In the genomic region with DNA sequence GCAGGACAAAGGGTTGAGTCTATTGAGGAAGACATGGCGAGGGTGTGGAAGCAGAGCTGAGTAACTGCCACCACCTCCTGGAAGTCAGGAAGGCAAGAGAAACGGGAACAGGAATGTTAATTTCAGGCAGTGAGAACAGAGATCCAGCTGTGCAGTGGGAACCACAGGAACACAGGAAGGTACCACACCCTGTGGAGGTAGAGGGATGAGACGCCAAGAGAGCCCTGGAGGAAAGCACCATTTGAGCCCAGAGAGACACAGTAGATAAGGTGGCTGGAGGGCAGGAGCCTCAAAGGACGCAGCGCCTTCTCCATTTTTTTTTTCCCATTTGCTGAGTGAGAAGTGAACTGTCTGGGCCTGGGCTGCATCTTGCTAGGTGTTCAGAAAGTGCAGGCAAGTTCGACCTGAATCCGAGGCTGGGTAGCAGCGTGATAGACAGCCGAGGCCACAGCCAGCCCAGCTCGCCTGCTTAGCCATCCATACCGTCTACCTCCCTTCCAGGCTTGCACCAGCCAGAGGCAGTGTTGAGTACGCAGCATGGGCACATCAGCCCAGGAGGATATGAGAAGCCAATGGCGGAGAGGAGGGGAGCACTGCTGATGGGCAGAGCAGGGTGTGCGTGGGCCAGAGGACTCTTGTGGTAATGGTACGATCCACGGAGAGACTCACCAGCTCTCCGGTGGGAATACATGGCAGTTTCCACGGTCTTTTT, we compare ENCODE assay signal across 7 cellular contexts.
A peak's percentile ranks its signal among the peaks of the same experiment; 100 is the strongest.
DNase-seq lines count a peak whose midpoint lies in the region; ATAC-seq, FAIRE-seq and TF ChIP-seq lines count a peak whose summit lies in the region.
"Not testable (repeated sequence)": the region's sequence is repeated elsewhere in the genome, so short reads cannot be mapped to it uniquely, and the experiment has no call there.

No MANE protein-coding gene starts in this region.

- H3K4me1 Mint-ChIP-seq in WTC11, endodermal cell: not testable (repeated sequence)

- not testable (repeated sequence) for H3K4me1 ChIP-seq in K562 (replicated peaks in 1 of 2; ENCODE audit: control insufficient read depth in 2 of 2, insufficient read depth in 2 of 2, low read length in 2 of 2); endodermal cell (ENCODE audit: control insufficient read depth, insufficient read depth, low read length); keratinocyte (ENCODE audit: control insufficient read depth, extremely low read depth, insufficient read depth, low read length)

- not testable (repeated sequence) for H3K4me3 ChIP-seq in K562; endodermal cell (ENCODE audit: low read length); keratinocyte (ENCODE audit: control insufficient read depth in 2 of 3, extremely low read depth in 1 of 3, insufficient read depth in 2 of 3, low read depth in 1 of 3, low read length in 3 of 3)

- H3K9me3 Mint-ChIP-seq in WTC11, endodermal cell: not testable (repeated sequence)

- not testable (repeated sequence) for H3K27me3 ChIP-seq in K562 (ENCODE audit: control insufficient read depth in 2 of 2, insufficient read depth in 2 of 2, low read length in 2 of 2); endodermal cell (ENCODE audit: control insufficient read depth, insufficient read depth, low read length, poor library complexity, severe bottlenecking); keratinocyte (ENCODE audit: control insufficient read depth, extremely low read depth, insufficient read depth, low read length)

- H3K9me3 ChIP-seq in K562 (replicated peaks; ENCODE audit: control insufficient read depth, insufficient read depth, low read depth, low read length); endodermal cell (ENCODE audit: control insufficient read depth, low read length); keratinocyte (ENCODE audit: control insufficient read depth, low read depth, low read length): not testable (repeated sequence)

- WGBS in K562 (ENCODE audit: insufficient coverage, low coverage, missing lambda C conversion rate) = 51% methylated on average over 6 of the region's 18 CpGs
- WGBS in endodermal cell (ENCODE audit: insufficient coverage in 1 of 2, insufficient read length in 1 of 2), 2 experiments = 92 to 100% methylated on average over 3 to 12 of the region's 18 CpGs

- TF ChIP-seq POLR2A in K562 (conservative IDR thresholded peaks at IDR 0.05) = not testable (repeated sequence)

- not testable (repeated sequence) for H3K4me3 Mint-ChIP-seq in WTC11, endodermal cell

- not testable (repeated sequence) for H4K20me1 ChIP-seq in K562 (replicated peaks; ENCODE audit: control insufficient read depth, insufficient read depth, low read length); keratinocyte (ENCODE audit: control insufficient read depth, extremely low read depth, insufficient read depth, low read length)

- not testable (repeated sequence) for H3K9me1 ChIP-seq in K562 (ENCODE audit: control insufficient read depth, insufficient read depth, low read length); keratinocyte (ENCODE audit: control insufficient read depth, extremely low read depth, insufficient read depth, low read length)

- FAIRE-seq in HTR-8/SVneo (lab: Jason Lieb, UNC) = peak; percentile 42
- peak; percentile 37 for FAIRE-seq in K562 (lab: Jason Lieb, UNC)
- peak; percentile 85 for FAIRE-seq in keratinocyte (lab: Jason Lieb, UNC)
- FAIRE-seq in urothelium cell line (lab: Jason Lieb, UNC) = peak; percentile 88

- not testable (repeated sequence) for TF ChIP-seq CTCF in WTC11 (IDR thresholded peaks at IDR 0.05); K562 (IDR thresholded peaks at IDR 0.05 in 2 of 3, conservative IDR thresholded peaks at IDR 0.05 in 1 of 3; ENCODE audit: insufficient read depth in 2 of 3, low read depth in 1 of 3, low read length in 3 of 3); endodermal cell (conservative IDR thresholded peaks at IDR 0.05); keratinocyte (optimal IDR thresholded peaks at IDR 0.05 in 1 of 3, IDR thresholded peaks at IDR 0.05 in 1 of 3, conservative IDR thresholded peaks at IDR 0.05 in 1 of 3; ENCODE audit: extremely low read depth in 1 of 3, insufficient read depth in 2 of 3, low read length in 3 of 3)

- not testable (repeated sequence) for H3K4me2 ChIP-seq in K562 (ENCODE audit: insufficient read depth, low read length); keratinocyte (ENCODE audit: control insufficient read depth, extremely low read depth, insufficient read depth, low read depth, low read length)

- dilution Hi-C loops in keratinocyte (cut with MboI; ENCODE audit: extremely low pct_ligation_motif_present, low sequenced_read_pairs) = not testable (repeated sequence)

- peak; percentile 85 for ATAC-seq in WTC11
- ATAC-seq in K562 = peak; percentile 53

- not testable (repeated sequence) for H3K36me3 ChIP-seq in K562 (ENCODE audit: control insufficient read depth, insufficient read depth, low read length); endodermal cell (ENCODE audit: control insufficient read depth, insufficient read depth, low read length); keratinocyte (ENCODE audit: control insufficient read depth in 2 of 2, extremely low read depth in 1 of 2, insufficient read depth in 2 of 2, low read length in 2 of 2)

- POLR2A ChIA-PET in WTC11 (lab: Charles Lee); K562 (lab: Yijun Ruan, JAX): not testable (repeated sequence)

- TF ChIP-seq RAD21 in K562 (CRISPR knock-in tag; conservative IDR thresholded peaks at IDR 0.05 in 1 of 2, IDR thresholded peaks at IDR 0.05 in 1 of 2) = not testable (repeated sequence)

- CTCF ChIA-PET in WTC11 (lab: Charles Lee); K562 (lab: Yijun Ruan, JAX; ENCODE audit: low intra/inter-chr PET ratio): not testable (repeated sequence)

- DNase-seq in ELF-1 (ENCODE audit: low read depth, low spot score) = peak; percentile 23
- DNase-seq in HTR-8/SVneo (ENCODE audit: insufficient read length, low spot score); K562 (ENCODE audit: extremely low read depth in 1 of 4, low spot score in 3 of 4); keratinocyte (ENCODE audit: low read depth, low spot score); urothelium cell line (ENCODE audit: low spot score): not testable (repeated sequence)
- peak; percentile 14 for DNase-seq in WTC11 (ENCODE audit: low spot score)
- peak; percentile 47 for DNase-seq in endodermal cell

- H3K9ac ChIP-seq in K562 (ENCODE audit: insufficient read depth in 1 of 2, low read depth in 2 of 2, low read length in 2 of 2); endodermal cell (ENCODE audit: extremely low read depth, low read length, poor library complexity, severe bottlenecking); keratinocyte (ENCODE audit: control insufficient read depth, extremely low read depth, insufficient read depth, low read length): not testable (repeated sequence)

- BruUV-seq in K562 (replicated peaks; lab: Mats Ljungman, UMichigan) = not testable (repeated sequence)

- not testable (repeated sequence) for H3K79me2 ChIP-seq in K562 (ENCODE audit: control insufficient read depth, insufficient read depth, low read length); keratinocyte (ENCODE audit: control insufficient read depth, insufficient read depth, low read length)

- H3K36me3 Mint-ChIP-seq in WTC11; endodermal cell (ENCODE audit: low read depth): not testable (repeated sequence)

- in situ Hi-C loops in K562 (cut with MboI) = not testable (repeated sequence)

- not testable (repeated sequence) for H2AFZ ChIP-seq in K562 (ENCODE audit: low read depth, low read length); keratinocyte (ENCODE audit: control insufficient read depth, low read length)

- intact Hi-C loops in K562 (cut with micrococcal nuclease) = not testable (repeated sequence)

- H3K27ac Mint-ChIP-seq in WTC11, endodermal cell: not testable (repeated sequence)

- not testable (repeated sequence) for TF ChIP-seq EP300 in K562 (IDR thresholded peaks at IDR 0.05; ENCODE audit: low read length)

- not testable (repeated sequence) for H3K27ac ChIP-seq in K562 (ENCODE audit: extremely low read depth, low read depth, low read length); endodermal cell (ENCODE audit: low read depth, low read length); keratinocyte (ENCODE audit: control insufficient read depth, insufficient read depth, low read length)

- H3K27me3 Mint-ChIP-seq in WTC11 (ENCODE audit: low read depth); endodermal cell (ENCODE audit: insufficient read depth): not testable (repeated sequence)
